31 cellular contexts compared by ENCODE assay signal in genomic region chr14:100914597-100915021, GRCh38. TPM values are rescaled to one million over a fixed set of nuclear protein-coding genes. Genes with fewer than 3 reads are reported as not detected.
DNase-seq lines count a peak whose midpoint lies in the region; ATAC-seq, FAIRE-seq and TF ChIP-seq lines count a peak whose summit lies in the region.
"Had no signal": no experiment of that assay in that cellular context is flagged by ENCODE, and none has a peak within 500 bp of the region (broad histone marks: within the 10 kb centered on the region; RNA-seq: fewer than 3 reads in every experiment).

No MANE protein-coding gene starts in this region.

- H3K4me1 Mint-ChIP-seq in MCF 10A (ENCODE audit: insufficient read depth, unreplicated experiment), result peaks cover 6% of the 10 kb centered on the region
- H3K4me1 Mint-ChIP-seq: activated CD4-positive, alpha-beta T cell treated with anti-CD3 and anti-CD28 coated beads for 36 hours; memory B cell had no signal

- peak; percentile 52 for DNase-seq in mammary epithelial cell
- no peak for DNase-seq in MCF 10A (ENCODE audit: unreplicated experiment)
- peak; percentile 75 for DNase-seq in PC-3
- peak; percentile 10 for DNase-seq in fibroblast of pulmonary artery (ENCODE audit: low read depth)
- no peak for DNase-seq in H54 (ENCODE audit: insufficient read length, low spot score)
- no peak for DNase-seq in head of caudate nucleus
- DNase-seq in ureter (ENCODE audit: low spot score), result no peak
- no peak for DNase-seq in NCI-H1048 (lab: John Stamatoyannopoulos, UW)
- DNase-seq: activated CD4-positive, alpha-beta T cell treated with anti-CD3 and anti-CD28 coated beads for 36 hours; activated CD8-positive, alpha-beta memory T cell treated with anti-CD3 and anti-CD28 coated beads for 24 hours; activated naive CD4-positive, alpha-beta T cell treated with Interleukin-2 at 50 U/mL for 16 hours; activated T-cell treated with anti-CD3 and anti-CD28 coated beads, Interleukin-2, amount 50 U/mL, for 1 hour; amniotic stem cell; cortex of kidney; DND-41; glutamatergic neuron; KG1; left cardiac atrium; NCI-H1436 treated with DMSO at 0.1 percent for 48 hours; NCI-H2171; NCI-H524; NK-92 treated with Interleukin-12 subunit alpha and Interleukin-12 subunit beta, amount 100 ng/mL, for 24 hours; transverse colon had no signal

- H3K4me2 ChIP-seq in mammary epithelial cell (ENCODE audit: insufficient read depth, low read depth, low read length) (no peak overlapping the region), PC-3 (ENCODE audit: low read length) (peak overlapping the region; percentile 58)
- H3K4me2 ChIP-seq: neural progenitor cell had no signal

- H2AFZ ChIP-seq in mammary epithelial cell (ENCODE audit: low read depth, low read length) (no peak overlapping the region), PC-3 (ENCODE audit: low read length) (no peak overlapping the region)
- H2AFZ ChIP-seq: neural progenitor cell had no signal

- H3K9ac ChIP-seq in mammary epithelial cell (ENCODE audit: insufficient read depth, low read length) (no peak overlapping the region), PC-3 (ENCODE audit: low read length) (no peak overlapping the region)
- H3K9ac ChIP-seq: neural progenitor cell had no signal

- H3K4me1 ChIP-seq in mammary epithelial cell (ENCODE audit: insufficient read depth, low read length), result peaks cover 3% of the 10 kb centered on the region
- H3K4me1 ChIP-seq in PC-3 (ENCODE audit: insufficient read depth, low read length), result peaks cover 28% of the 10 kb centered on the region
- H3K4me1 ChIP-seq: transverse colon had no signal

- H4K20me1 ChIP-seq in mammary epithelial cell (ENCODE audit: insufficient read depth, low read length) (no peaks in the 10 kb centered on the region), PC-3 (ENCODE audit: low read length) (no peaks in the 10 kb centered on the region)

- H3K79me2 ChIP-seq in mammary epithelial cell (ENCODE audit: insufficient read depth, low read length) (no peaks in the 10 kb centered on the region), PC-3 (ENCODE audit: low read length) (no peaks in the 10 kb centered on the region)

- dilution Hi-C loops in mammary epithelial cell (cut with HindIII; ENCODE audit: low sequenced_read_pairs), result no loop called here

- BruUV-seq in mammary epithelial cell (replicated peaks; lab: Mats Ljungman, UMichigan), result no TSS peak
- no TSS peak for BruUV-seq in MCF 10A (replicated peaks; lab: Mats Ljungman, UMichigan)
- BruUV-seq in PC-3 (replicated peaks; lab: Mats Ljungman, UMichigan), result no TSS peak

- POLR2A ChIA-PET in MCF 10A (lab: Yijun Ruan, JAX), result no interaction called here
- POLR2A ChIA-PET in PC-3 (lab: Charles Lee; ENCODE audit: unreplicated experiment), result no interaction called here

- peak; percentile 83 for ATAC-seq in PC-3
- ATAC-seq: activated CD4-positive, alpha-beta T cell treated with anti-CD3 and anti-CD28 coated beads for 36 hours; left cardiac atrium had no signal

- H3K9me3 ChIP-seq in mammary epithelial cell (replicated peaks; ENCODE audit: insufficient read depth, low read length) (no peaks in the 10 kb centered on the region), PC-3 (ENCODE audit: low read length) (no peaks in the 10 kb centered on the region)
- H3K9me3 ChIP-seq: SJSA1, transverse colon had no signal

- no peaks in the 10 kb centered on the region for H3K27me3 Mint-ChIP-seq in MCF 10A (ENCODE audit: insufficient read depth, unreplicated experiment)
- H3K27me3 Mint-ChIP-seq: memory B cell had no signal

- CTCF ChIA-PET in mammary epithelial cell (lab: Charles Lee; ENCODE audit: low non-redundant PET), result no interaction called here
- CTCF ChIA-PET in MCF 10A (lab: Yijun Ruan, JAX), result no interaction called here
- CTCF ChIA-PET in PC-3 (lab: Charles Lee), result no interaction called here

- in situ Hi-C loops in mammary epithelial cell (cut with MboI; ENCODE audit: low sequenced_read_pairs in 2 of 2), result no loop called here

- H3K9me2 ChIP-seq in PC-3 (replicated peaks; ENCODE audit: low read length), result no peaks in the 10 kb centered on the region

- no peak for TF ChIP-seq POLR2A in H54 (IDR thresholded peaks at IDR 0.05; ENCODE audit: low read depth, low read length)

- TF ChIP-seq CTCF in mammary epithelial cell (conservative IDR thresholded peaks at IDR 0.05 in 1 of 2, IDR thresholded peaks at IDR 0.05 in 1 of 2; ENCODE audit: extremely low read depth in 1 of 2, insufficient read depth in 1 of 2, low read depth in 1 of 2, low read length in 2 of 2) (no peak), MCF 10A (IDR thresholded peaks at IDR 0.05; ENCODE audit: unreplicated experiment) (no peak), PC-3 (conservative IDR thresholded peaks at IDR 0.05; ENCODE audit: low read depth, low read length) (no peak), fibroblast of pulmonary artery (IDR thresholded peaks at IDR 0.05; ENCODE audit: low read length, missing control alignments) (no peak)

- no peaks in the 10 kb centered on the region for H3K9me3 Mint-ChIP-seq in MCF 10A (ENCODE audit: unreplicated experiment)
- H3K9me3 Mint-ChIP-seq: neural progenitor cell; T-helper 1 cell treated with Interleukin-12 subunit alpha and Interleukin-12 subunit beta and Interleukin-4 antibody, amounts not matched to agents 30 μg/mL and 1 μg/mL, for 36 hours had no signal

- intact Hi-C loops in mammary epithelial cell (cut with micrococcal nuclease) (no loop called here), MCF 10A (cut with micrococcal nuclease) (no loop called here), PC-3 (cut with micrococcal nuclease) (loop anchor here (2.0 to 10.0 kb wide), 2 partner anchors 64 to 240 kb away; no protein-coding TSS in a partner anchor), head of caudate nucleus (cut with DNase I) (no loop called here)

- H3F3A ChIP-seq in PC-3 (ENCODE audit: low read length, unreplicated experiment), result no peaks in the 10 kb centered on the region

- H3K4me3 Mint-ChIP-seq in MCF 10A (ENCODE audit: unreplicated experiment), result no peak overlapping the region
- H3K4me3 Mint-ChIP-seq: activated CD4-positive, alpha-beta T cell treated with anti-CD3 and anti-CD28 coated beads for 36 hours; memory B cell; neural progenitor cell; T-helper 1 cell treated with Interleukin-12 subunit alpha and Interleukin-12 subunit beta and Interleukin-4 antibody, amounts not matched to agents 30 μg/mL and 1 μg/mL, for 36 hours had no signal

- H3K27ac ChIP-seq in mammary epithelial cell (ENCODE audit: insufficient read depth, low read depth, low read length) (no peak overlapping the region), PC-3 (ENCODE audit: low read length) (peak overlapping the region; percentile 62)
- H3K27ac ChIP-seq: C4-2B, cardiac muscle cell, neural progenitor cell, SJSA1, transverse colon had no signal

- no peak for FAIRE-seq in H54 (lab: Jason Lieb, UNC)
- FAIRE-seq: A204.1 had no signal

- WGBS in mammary epithelial cell (ENCODE audit: low coverage, missing lambda C conversion rate), result 94% methylated on average over 3 of the region's 3 CpGs

- H3K27ac Mint-ChIP-seq in MCF 10A (ENCODE audit: low read depth, unreplicated experiment), result no peak overlapping the region
- H3K27ac Mint-ChIP-seq: activated CD4-positive, alpha-beta T cell treated with anti-CD3 and anti-CD28 coated beads for 36 hours; memory B cell; neural progenitor cell; T-helper 1 cell treated with Interleukin-12 subunit alpha and Interleukin-12 subunit beta and Interleukin-4 antibody, amounts not matched to agents 30 μg/mL and 1 μg/mL, for 36 hours had no signal

- no peak overlapping the region for H3K4me3 ChIP-seq in mammary epithelial cell (replicated peaks in 1 of 3; ENCODE audit: insufficient read depth in 1 of 3, low read depth in 2 of 3, low read length in 3 of 3)
- peak overlapping the region; percentile 13; the same call in 1 of the 2 replicates for H3K4me3 ChIP-seq in PC-3 (ENCODE audit: low read length)
- no peak overlapping the region for H3K4me3 ChIP-seq in fibroblast of pulmonary artery (replicated peaks; ENCODE audit: low read depth, low read length)
- H3K4me3 ChIP-seq: cardiac muscle cell, neural progenitor cell, SJSA1, transverse colon had no signal

- H3K27me3 ChIP-seq in mammary epithelial cell (ENCODE audit: insufficient read depth, low read length) (no peaks in the 10 kb centered on the region), PC-3 (ENCODE audit: low read length) (no peaks in the 10 kb centered on the region)
- H3K27me3 ChIP-seq: neural progenitor cell, SJSA1, transverse colon had no signal

- H3K36me3 Mint-ChIP-seq in MCF 10A (ENCODE audit: insufficient read depth, unreplicated experiment), result no peaks in the 10 kb centered on the region
- H3K36me3 Mint-ChIP-seq: memory B cell, neural progenitor cell had no signal

- no peaks in the 10 kb centered on the region for H3K36me3 ChIP-seq in mammary epithelial cell (ENCODE audit: insufficient read depth, low read length)
- no peaks in the 10 kb centered on the region for H3K36me3 ChIP-seq in PC-3 (ENCODE audit: low read depth, low read length)
- H3K36me3 ChIP-seq: cardiac muscle cell, neural progenitor cell, transverse colon had no signal

RNA-seq across cellular contexts. Expression of gene RTL1, which starts 11.1 kb away (rescaled TPM):
- total RNA-seq in mammary epithelial cell, result not detected
- not detected for polyA plus RNA-seq in mammary epithelial cell
- polyA minus RNA-seq in mammary epithelial cell, result not detected
- not detected in 2 replicates for total RNA-seq in MCF 10A (2022)
- not detected in 2 replicates for total RNA-seq in PC-3 (2014; rRNA removed)
- not detected for total RNA-seq in ureter
- total RNA-seq: activated CD4-positive, alpha-beta T cell treated with anti-CD3 and anti-CD28 coated beads for 36 hours; left cardiac atrium; posterior vena cava; SJSA1; transverse colon had no signal
- polyA plus RNA-seq: cardiac muscle cell had no signal

Comparison
In these comparisons a context has a peak if more than half of its experiments do, and no peak if none do; other contexts are left out.
1. DNase-seq: peak in mammary epithelial cell (single experiment), PC-3 (single experiment) and fibroblast of pulmonary artery (single experiment); none in MCF 10A (single experiment), H54 (single experiment), head of caudate nucleus (0 of 42), ureter (single experiment) and NCI-H1048 (single experiment).